24 cellular contexts compared by ENCODE assay signal in genomic region chr5:3740546-3741371, GRCh38.
DNase-seq lines count a peak whose midpoint lies in the region; ATAC-seq and TF ChIP-seq lines count a peak whose summit lies in the region.
"Had no signal": no experiment of that assay in that cellular context is flagged by ENCODE, and none has a peak within 500 bp of the region (broad histone marks: within the 10 kb centered on the region; RNA-seq: fewer than 3 reads in every experiment).

No MANE protein-coding gene starts in this region.

- TF ChIP-seq POLR2A in breast epithelium (IDR thresholded peaks at IDR 0.05), result no peak

- no peak for TF ChIP-seq CTCF in breast epithelium (IDR thresholded peaks at IDR 0.05)

- intact Hi-C loops in breast epithelium (cut with DNase I; ENCODE audit: low total_unique reads) (no loop called here), aorta (cut with DNase I) (no loop called here)

- H3K4me3 ChIP-seq in breast epithelium, result no peak overlapping the region
- H3K4me3 ChIP-seq in aorta (ENCODE audit: low read length in 2 of 2), result no peak overlapping the region
- H3K4me3 ChIP-seq: adrenal gland, neural progenitor cell, SJSA1, uterus had no signal

- no peaks in the 10 kb centered on the region for H3K4me1 ChIP-seq in breast epithelium
- H3K4me1 ChIP-seq in aorta (ENCODE audit: control insufficient read depth in 1 of 2, insufficient read depth in 2 of 2, low read length in 2 of 2), result no peaks in the 10 kb centered on the region
- H3K4me1 ChIP-seq: adrenal gland, SJSA1, uterus had no signal

- H3K27ac ChIP-seq in breast epithelium (peak overlapping the region; percentile 80 to 87), aorta (ENCODE audit: low read depth in 1 of 2, low read length in 2 of 2) (no peak overlapping the region)
- H3K27ac ChIP-seq: adrenal gland, neural progenitor cell, SJSA1, uterus had no signal

- 89 to 93% methylated on average over 27 of the region's 27 CpGs for WGBS in aorta, 2 donors

- DNase-seq in NCI-H748 (lab: John Stamatoyannopoulos, UW; ENCODE audit: unreplicated experiment), result peak; percentile 55
- DNase-seq in NCI-H748 treated with DMSO at 0.1 percent for 48 hours (lab: John Stamatoyannopoulos, UW), result no peak
- DNase-seq in breast epithelium (ENCODE audit: low spot score in 2 of 2), result peak in 1 of 2 donors; percentile 44
- DNase-seq in left kidney (ENCODE audit: low read depth, low spot score), result peak; percentile 9
- no peak for DNase-seq in aorta
- no peak for DNase-seq in dermis blood vessel endothelial cell
- DNase-seq in stimulated activated CD4-positive, alpha-beta T cell treated with anti-CD3 and anti-CD28 coated beads, Interleukin-2, amount 100 ng/mL, for 24 hours, result no peak
- no peak for DNase-seq in A172 (ENCODE audit: low spot score)
- DNase-seq: activated CD4-positive, alpha-beta memory T cell treated with anti-CD3 and anti-CD28 coated beads for 36 hours; activated gamma-delta T cell treated with Interleukin-2 at 50 U/mL for 16 hours; activated T-cell treated with anti-CD3 and anti-CD28 coated beads for 4 hours; adrenal gland; HCEC 1CT; Kasumi-1; NCI-H1436 treated with DMSO at 0.1 percent for 48 hours; NCI-H2227 treated with DMSO at 0.1 percent for 48 hours; NCI-H82; stimulated activated CD4-positive, alpha-beta T cell treated with anti-CD3 and anti-CD28 coated beads, Interleukin-4, amount 100 ng/mL, for 24 hours; T-helper 17 cell; uterus had no signal

- H3K27me3 ChIP-seq in breast epithelium (peaks cover 0 to 4% of the 10 kb centered on the region in 2 donors), aorta (ENCODE audit: control insufficient read depth in 1 of 2, insufficient read depth in 2 of 2, low read length in 1 of 2) (no peaks in the 10 kb centered on the region)
- H3K27me3 ChIP-seq: adrenal gland, neural progenitor cell, SJSA1, uterus had no signal

- H3K9me3 ChIP-seq in breast epithelium (no peaks in the 10 kb centered on the region), aorta (ENCODE audit: control insufficient read depth, low read length) (no peaks in the 10 kb centered on the region)
- H3K9me3 ChIP-seq: adrenal gland, uterus had no signal

- ATAC-seq in aorta (ENCODE audit: low FRiP score), result peak; percentile 42
- ATAC-seq: left lobe of liver, T-helper 17 cell, WTC11 had no signal

- H3K36me3 ChIP-seq in breast epithelium (no peaks in the 10 kb centered on the region), aorta (ENCODE audit: control insufficient read depth in 1 of 2, insufficient read depth in 2 of 2, low read length in 1 of 2) (no peaks in the 10 kb centered on the region)
- H3K36me3 ChIP-seq: adrenal gland, neural progenitor cell, SJSA1, uterus had no signal

Comparison
In these comparisons a context has a peak if more than half of its experiments do, and no peak if none do; other contexts are left out.
1. DNase-seq: peak in NCI-H748 (single experiment) and left kidney (single experiment); none in NCI-H748 treated with DMSO at 0.1 percent for 48 hours (single experiment), aorta (0 of 2), dermis blood vessel endothelial cell (single experiment), stimulated activated CD4-positive, alpha-beta T cell treated with anti-CD3 and anti-CD28 coated beads, Interleukin-2, amount 100 ng/mL, for 24 hours (0 of 2) and A172 (single experiment).
2. H3K27ac ChIP-seq: peak in breast epithelium (2 of 2); none in aorta (0 of 2).